In genomic region chr3:156253150-156253549, GRCh38 we compare ENCODE assay signal across 21 cellular contexts.
DNase-seq lines count a peak whose midpoint lies in the region; ATAC-seq, FAIRE-seq and TF ChIP-seq lines count a peak whose summit lies in the region.
"Had no signal": no experiment of that assay in that cellular context is flagged by ENCODE, and none has a peak within 500 bp of the region (broad histone marks: within the 10 kb centered on the region; RNA-seq: fewer than 3 reads in every experiment).

No MANE protein-coding gene starts in this region.

- no peaks in the 10 kb centered on the region for H3K79me2 ChIP-seq in mesendoderm (ENCODE audit: control insufficient read depth, insufficient read depth, low read length)

- H3K79me1 ChIP-seq in mesendoderm (ENCODE audit: low read length), result no peaks in the 10 kb centered on the region

- FAIRE-seq in bronchial epithelial cell (lab: Jason Lieb, UNC), result peak; percentile 58
- FAIRE-seq: H54, kidney had no signal

- no peak overlapping the region for H2BK15ac ChIP-seq in mesendoderm (replicated peaks; ENCODE audit: low read depth)

- H3K36me3 ChIP-seq in bronchial epithelial cell (ENCODE audit: control insufficient read depth, insufficient read depth, low read length) (no peaks in the 10 kb centered on the region), mesendoderm (ENCODE audit: control insufficient read depth, insufficient read depth, low read length) (no peaks in the 10 kb centered on the region), transverse colon (no peaks in the 10 kb centered on the region)
- H3K36me3 ChIP-seq: heart right ventricle, tibial nerve had no signal

- TF ChIP-seq EP300 in transverse colon (IDR thresholded peaks at IDR 0.05; ENCODE audit: low read depth), result no peak

- H4K8ac ChIP-seq in mesendoderm (ENCODE audit: low read depth, low read length), result no peak overlapping the region

- TF ChIP-seq POLR2A in transverse colon (IDR thresholded peaks at IDR 0.05), result no peak

- no peak overlapping the region for H2AK5ac ChIP-seq in mesendoderm (ENCODE audit: low read length)

- H3K4ac ChIP-seq in mesendoderm (ENCODE audit: low read depth, low read length), result no peak overlapping the region

- no peaks in the 10 kb centered on the region for H3K9me3 ChIP-seq in transverse colon
- H3K9me3 ChIP-seq: heart right ventricle, tibial nerve had no signal

- H3K27ac ChIP-seq in mesendoderm (ENCODE audit: low read depth, low read length), result no peak overlapping the region
- H3K27ac ChIP-seq in transverse colon, result no peak overlapping the region
- H3K27ac ChIP-seq: heart right ventricle had no signal

- H3K4me2 ChIP-seq in mesendoderm (ENCODE audit: low read length), result no peak overlapping the region

- H3K18ac ChIP-seq in mesendoderm (ENCODE audit: low read length), result no peak overlapping the region

- H3K4me3 ChIP-seq in bronchial epithelial cell (ENCODE audit: low read depth, low read length) (no peak overlapping the region), mesendoderm (ENCODE audit: low read length) (no peak overlapping the region), transverse colon (no peak overlapping the region)
- H3K4me3 ChIP-seq: heart right ventricle, tibial nerve had no signal

- H3K27me3 ChIP-seq in bronchial epithelial cell (ENCODE audit: control insufficient read depth, insufficient read depth, low read length) (peaks cover 1% of the 10 kb centered on the region), mesendoderm (ENCODE audit: insufficient read depth, low read length, poor library complexity) (no peaks in the 10 kb centered on the region), transverse colon (no peaks in the 10 kb centered on the region)
- H3K27me3 ChIP-seq: tibial nerve had no signal

- TF ChIP-seq CTCF in bronchial epithelial cell (IDR thresholded peaks at IDR 0.05; ENCODE audit: insufficient read depth, low read length, severe bottlenecking), result no peak
- no peak for TF ChIP-seq CTCF in transverse colon (IDR thresholded peaks at IDR 0.05)

- DNase-seq in bronchial epithelial cell (ENCODE audit: low read depth), result no peak
- DNase-seq in NCI-H128 (lab: John Stamatoyannopoulos, UW; ENCODE audit: unreplicated experiment), result no peak
- no peak for DNase-seq in mesendoderm
- no peak for DNase-seq in transverse colon
- DNase-seq: activated CD4-positive, CD25-positive, alpha-beta regulatory T cell; activated naive CD4-positive, alpha-beta T cell treated with Interleukin-2 at 50 U/mL for 16 hours; heart right ventricle; kidney; midbrain; NCI-H2171 treated with DMSO at 0.1 percent for 48 hours; NK-92 treated with Interleukin-12 subunit alpha and Interleukin-12 subunit beta, amount 100 ng/mL, for 24 hours; stimulated activated CD4-positive, alpha-beta T cell treated with anti-CD3 and anti-CD28 coated beads, Interleukin-2, amount 100 ng/mL, for 48 hours; stimulated activated CD8-positive, alpha-beta memory T cell treated with anti-CD3 and anti-CD28 coated beads, Interleukin-4, amount 100 ng/mL, for 48 hours; T-helper 17 cell had no signal

- H3K9ac ChIP-seq in mesendoderm (ENCODE audit: low read length), result no peak overlapping the region

- no peak overlapping the region for H2BK120ac ChIP-seq in mesendoderm (ENCODE audit: low read depth, low read length)

- intact Hi-C loops in transverse colon (cut with DNase I; ENCODE audit: low total_unique reads), result no loop called here

- WGBS in mesendoderm (ENCODE audit: extremely low coverage, insufficient coverage, low lambda C conversion rate), result no CpG with 5 or more reads among the region's 1 CpG
- 62% methylated on average over 1 of the region's 1 CpG; no CpG with 5 or more reads in 1 of the 2 donors for whole genome bisulfite sequencing in transverse colon (ENCODE audit: low coverage in 1 of 2), 2 donors

- ATAC-seq in GM18870 (IDR thresholded peaks at IDR 0.05; ENCODE audit: unreplicated experiment) (peak; percentile 65), GM21515 (IDR thresholded peaks at IDR 0.05; ENCODE audit: unreplicated experiment) (peak; percentile 87), HG03039 (IDR thresholded peaks at IDR 0.05; ENCODE audit: unreplicated experiment) (peak; percentile 68), HG03097 (IDR thresholded peaks at IDR 0.05; ENCODE audit: low FRiP score, unreplicated experiment) (no peak)
- ATAC-seq: heart right ventricle, sciatic nerve, T-helper 17 cell had no signal

- H3K4me1 ChIP-seq in mesendoderm (ENCODE audit: control insufficient read depth, low read depth, low read length), result no peaks in the 10 kb centered on the region
- H3K4me1 ChIP-seq in transverse colon, result no peaks in the 10 kb centered on the region
- H3K4me1 ChIP-seq: heart right ventricle had no signal

- H4K5ac ChIP-seq in mesendoderm (ENCODE audit: low read length), result no peak overlapping the region

- in situ Hi-C loops in transverse colon (cut with MboI; ENCODE audit: low pct_ligation_motif_present in 1 of 4, low pct_unique_long_range_greater_than_20kb in 1 of 4, low sequenced_read_pairs in 3 of 4), result no loop called here

- H3K56ac ChIP-seq in mesendoderm (ENCODE audit: low read length), result no peak overlapping the region

- H2BK5ac ChIP-seq in mesendoderm (ENCODE audit: low read length), result no peak overlapping the region

- H3K23ac ChIP-seq in mesendoderm (ENCODE audit: low read length), result no peak overlapping the region
